9 cellular contexts compared by ENCODE assay signal in genomic region chr9:100584951-100585350, GRCh38. TPM values are rescaled to one million over a fixed set of nuclear protein-coding genes. Genes with fewer than 3 reads are reported as not detected.
"Had no signal": no experiment of that assay in that cellular context is flagged by ENCODE, and none has a peak within 500 bp of the region (broad histone marks: within the 10 kb centered on the region; RNA-seq: fewer than 3 reads in every experiment).

No MANE protein-coding gene starts in this region.

- ATAC-seq: GM23338 had no signal

- H3K9ac ChIP-seq: KMS-11 had no signal

- H3K27ac ChIP-seq: HL-60, KMS-11 had no signal

- DNase-seq: H9, HCEC 1CT, HFFc6, Karpas-422, KBM-7 had no signal

- H2AFZ ChIP-seq: GM23338 had no signal

- H3K4me2 ChIP-seq: GM23338, KMS-11 had no signal

- H3K4me3 ChIP-seq: GM23338 had no signal

RNA-seq across cellular contexts. Expression of gene CAVIN4, which starts 7.1 kb away (rescaled TPM):
- polyA plus RNA-seq: IgD-negative memory B cell had no signal
